ENCODE assay signal across 23 cellular contexts in genomic region chr22:47463220-47463619, GRCh38.
"Had no signal": no experiment of that assay in that cellular context is flagged by ENCODE, and none has a peak within 500 bp of the region (broad histone marks: within the 10 kb centered on the region; RNA-seq: fewer than 3 reads in every experiment).

No MANE protein-coding gene starts in this region.

- H3K27ac Mint-ChIP-seq: dendritic cell treated with granulocyte-macrophage colony-stimulating factor and Interleukin-4, amounts not matched to agents 40 ng/mL and 50 ng/mL, for 4 days; endodermal cell had no signal

- H3K36me3 ChIP-seq: colonic mucosa, esophagus squamous epithelium, gastrocnemius medialis, gastroesophageal sphincter, heart left ventricle, heart right ventricle had no signal

- H3K4me1 Mint-ChIP-seq: endodermal cell had no signal

- ATAC-seq: effector memory CD8-positive, alpha-beta T cell; esophagus mucosa; foreskin keratinocyte; gastrocnemius medialis; gastroesophageal sphincter; heart left ventricle; heart right ventricle had no signal

- H3K9me3 ChIP-seq: colonic mucosa had no signal

- H3K27me3 ChIP-seq: colonic mucosa, foreskin keratinocyte, gastrocnemius medialis had no signal

- H3K27ac ChIP-seq: colonic mucosa, coronary artery, dorsolateral prefrontal cortex, epithelial cell of prostate, esophagus squamous epithelium, foreskin keratinocyte, gastrocnemius medialis, gastroesophageal sphincter, heart left ventricle, heart right ventricle had no signal

- DNase-seq: colonic mucosa; cortex of kidney; dermis blood vessel endothelial cell; dorsolateral prefrontal cortex; effector CD4-positive, alpha-beta T cell; effector CD8-positive, alpha-beta T cell; effector memory CD4-positive, alpha-beta T cell; effector memory CD8-positive, alpha-beta T cell; endodermal cell; erythroblast; esophagus squamous epithelium; foreskin fibroblast; foreskin keratinocyte; foreskin melanocyte; gastrocnemius medialis; glutamatergic neuron; heart left ventricle; heart right ventricle had no signal

- H3K4me3 ChIP-seq: colonic mucosa, coronary artery, dorsolateral prefrontal cortex, esophagus squamous epithelium, gastrocnemius medialis, gastroesophageal sphincter, heart left ventricle, heart right ventricle had no signal

- H3K4me3 Mint-ChIP-seq: dendritic cell treated with granulocyte-macrophage colony-stimulating factor and Interleukin-4, amounts not matched to agents 40 ng/mL and 50 ng/mL, for 4 days; effector memory CD8-positive, alpha-beta T cell; endodermal cell had no signal

- H3K27me3 Mint-ChIP-seq: dendritic cell treated with granulocyte-macrophage colony-stimulating factor and Interleukin-4, amounts not matched to agents 40 ng/mL and 50 ng/mL, for 4 days had no signal

- H3K4me1 ChIP-seq: colonic mucosa, esophagus squamous epithelium, foreskin keratinocyte, gastrocnemius medialis, gastroesophageal sphincter, heart left ventricle, heart right ventricle had no signal
